In the genomic region with DNA sequence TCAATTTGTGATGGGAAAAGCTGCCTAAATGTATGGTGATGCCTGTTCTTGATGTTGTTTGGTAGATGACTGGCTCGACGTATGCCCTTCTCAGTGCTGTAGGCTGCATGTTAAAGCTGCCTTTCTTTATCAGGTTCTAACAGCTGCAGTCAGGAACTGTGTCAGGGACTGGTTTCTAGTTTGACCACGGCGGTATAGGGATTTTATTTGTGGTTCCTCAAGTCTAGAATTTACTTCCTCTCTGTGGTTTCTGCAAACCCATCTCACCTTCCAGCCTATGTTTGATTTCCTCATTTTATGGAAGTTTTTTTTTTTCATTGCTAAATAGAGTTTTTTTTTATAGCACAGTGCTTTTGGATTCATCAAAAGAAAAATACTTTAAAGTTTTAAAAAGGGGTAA, we compare ENCODE assay signal across 1 cellular context.
A peak's percentile ranks its signal among the peaks of the same experiment; 100 is the strongest.
TF ChIP-seq lines count a peak whose summit lies in the region.

No MANE protein-coding gene starts in this region.

TF ChIP-seq in GM12878, 131 proteins besides CTCF, POLR2A, EP300 and RAD21 (continued from another document):
- TF ChIP-seq SKIL (IDR thresholded peaks at IDR 0.05; ENCODE audit: low read depth, poor library complexity, severe bottlenecking) (peak; percentile 85), BHLHE40 (IDR thresholded peaks at IDR 0.05; ENCODE audit: borderline replicate concordance in 1 of 2, low read depth in 2 of 2, low read length in 1 of 2) (peak; percentile 44 to 50; a peak in 2 of 4 replicates)
TF ChIP-seq in GM12878: peak in this region for 38.
